ENCODE assay signal across 8 cellular contexts in genomic region chr3:9793161-9793781, GRCh38. TPM values are rescaled to one million over a fixed set of nuclear protein-coding genes. Genes with fewer than 3 reads are reported as not detected.
DNase-seq lines count a peak whose midpoint lies in the region; ATAC-seq and TF ChIP-seq lines count a peak whose summit lies in the region.

No MANE protein-coding gene starts in this region.

- WGBS in SK-N-SH (ENCODE audit: low lambda C conversion rate): 2% methylated on average over 17 of the region's 23 CpGs
- 2% methylated on average over 21 of the region's 23 CpGs for WGBS in mesenchymal stem cell

- peak; percentile 30 for DNase-seq in HCEC 1CT
- peak; percentile 35 for DNase-seq in SK-N-SH
- peak; percentile 75 for DNase-seq in mesenchymal stem cell
- DNase-seq in upper lobe of right lung: peak; percentile 73
- no peak for DNase-seq in OCI-M2 (lab: John Stamatoyannopoulos, UW; ENCODE audit: unreplicated experiment)
- DNase-seq in inferior parietal cortex (ENCODE audit: extremely low spot score): no peak

- peak overlapping the region; percentile 84 for H4K8ac ChIP-seq in mesenchymal stem cell (ENCODE audit: low read length)

- H2BK15ac ChIP-seq in mesenchymal stem cell (ENCODE audit: low read depth, poor library complexity, severe bottlenecking): peak overlapping the region; percentile 4

- peak overlapping the region; percentile 95 for H3K4me3 Mint-ChIP-seq in dendritic cell treated with granulocyte-macrophage colony-stimulating factor and Interleukin-4, amounts not matched to agents 40 ng/mL and 50 ng/mL, for 4 days

- H3K27me3 ChIP-seq in BLaER1 treated with 17β-estradiol and CSF1 and Interleukin-3, amounts not matched to agents 10 nM and 100 nM: no peaks in the 10 kb centered on the region
- H3K27me3 ChIP-seq in SK-N-SH (ENCODE audit: insufficient read depth) (no peaks in the 10 kb centered on the region), mesenchymal stem cell (ENCODE audit: control insufficient read depth in 1 of 2, insufficient read depth in 1 of 2, low read length in 2 of 2) (no peaks in the 10 kb centered on the region), upper lobe of right lung (no peaks in the 10 kb centered on the region)

- peak overlapping the region; percentile 93 to 99 (median 97) for H3K27ac ChIP-seq in BLaER1 treated with 17β-estradiol and CSF1 and Interleukin-3, amounts not matched to agents 10 nM and 100 nM
- peak overlapping the region; percentile 91 to 97 for H3K27ac ChIP-seq in SK-N-SH (ENCODE audit: low read depth in 2 of 2, low read length in 1 of 2)
- H3K27ac ChIP-seq in mesenchymal stem cell (ENCODE audit: low read length, poor library complexity, severe bottlenecking): peak overlapping the region; percentile 75
- peak overlapping the region; percentile 99 for H3K27ac ChIP-seq in upper lobe of right lung

- no peak for TF ChIP-seq RAD21 in SK-N-SH (IDR thresholded peaks at IDR 0.05; ENCODE audit: low read length)

- H3K9me2 ChIP-seq in SK-N-SH: no peaks in the 10 kb centered on the region

- H4K20me1 ChIP-seq in BLaER1 treated with 17β-estradiol and CSF1 and Interleukin-3, amounts not matched to agents 10 nM and 100 nM: peaks cover 45 to 49% (median 48%) of the 10 kb centered on the region in 11 experiments
- peaks cover 17% of the 10 kb centered on the region; the same call in 1 of the 2 replicates for H4K20me1 ChIP-seq in SK-N-SH (ENCODE audit: insufficient read depth)

- H3K9me3 ChIP-seq in BLaER1 treated with 17β-estradiol and CSF1 and Interleukin-3, amounts not matched to agents 10 nM and 100 nM (replicated peaks in 1 of 11): no peaks in the 10 kb centered on the region
- H3K9me3 ChIP-seq in SK-N-SH (no peaks in the 10 kb centered on the region), mesenchymal stem cell (ENCODE audit: control insufficient read depth, low read length) (no peaks in the 10 kb centered on the region), upper lobe of right lung (no peaks in the 10 kb centered on the region)

- H2BK5ac ChIP-seq in mesenchymal stem cell (ENCODE audit: low read depth, low read length, poor library complexity, severe bottlenecking): peak overlapping the region; percentile 86

- H3K4me1 Mint-ChIP-seq in dendritic cell treated with granulocyte-macrophage colony-stimulating factor and Interleukin-4, amounts not matched to agents 40 ng/mL and 50 ng/mL, for 4 days (ENCODE audit: low read depth): peaks cover 63% of the 10 kb centered on the region

- H3K79me1 ChIP-seq in mesenchymal stem cell (replicated peaks; ENCODE audit: low read length, poor library complexity, severe bottlenecking): peaks cover 20% of the 10 kb centered on the region

- H3K4me3 ChIP-seq in BLaER1 treated with 17β-estradiol and CSF1 and Interleukin-3, amounts not matched to agents 10 nM and 100 nM: peak overlapping the region; percentile 76 to 96 (median 86)
- H3K4me3 ChIP-seq in SK-N-SH (ENCODE audit: low read depth in 2 of 2, low read length in 1 of 2): peak overlapping the region; percentile 82 to 96
- peak overlapping the region; percentile 83 to 96 for H3K4me3 ChIP-seq in mesenchymal stem cell (ENCODE audit: insufficient read depth in 1 of 2, low read depth in 1 of 2, low read length in 2 of 2)
- H3K4me3 ChIP-seq in upper lobe of right lung: peak overlapping the region; percentile 100

- H2AK5ac ChIP-seq in mesenchymal stem cell (ENCODE audit: low read length, severe bottlenecking): peak overlapping the region; percentile 27

- H3K18ac ChIP-seq in mesenchymal stem cell (ENCODE audit: low read depth in 1 of 2, low read length in 2 of 2): peak overlapping the region; percentile 47 to 70

- ATAC-seq in upper lobe of right lung: peak; percentile 57

- POLR2A ChIA-PET in SK-N-SH (lab: Yijun Ruan, JAX): interaction anchor here (0.6 to 1.5 kb wide), 12 partner anchors 11 to 455 kb away, joined by 3 to 9 read pairs (median 4); partner anchors contain the start of genes CAMK1, CRELD1, EMC3 and MTMR14

- peak overlapping the region; percentile 91 to 100 (median 97) for H3K9ac ChIP-seq in BLaER1 treated with 17β-estradiol and CSF1 and Interleukin-3, amounts not matched to agents 10 nM and 100 nM
- peak overlapping the region; percentile 98 for H3K9ac ChIP-seq in SK-N-SH
- peak overlapping the region; percentile 99 for H3K9ac ChIP-seq in mesenchymal stem cell (ENCODE audit: low read length)

- H3K27ac Mint-ChIP-seq in dendritic cell treated with granulocyte-macrophage colony-stimulating factor and Interleukin-4, amounts not matched to agents 40 ng/mL and 50 ng/mL, for 4 days: peak overlapping the region; percentile 100

- no peak overlapping the region for H3K14ac ChIP-seq in mesenchymal stem cell (ENCODE audit: low read length in 2 of 2)

- no peak overlapping the region for H3K23ac ChIP-seq in mesenchymal stem cell (ENCODE audit: low read length in 2 of 2)

- peak overlapping the region; percentile 89 to 98 (median 93) for H3K4me2 ChIP-seq in BLaER1 treated with 17β-estradiol and CSF1 and Interleukin-3, amounts not matched to agents 10 nM and 100 nM
- H3K4me2 ChIP-seq in SK-N-SH: peak overlapping the region; percentile 83
- H3K4me2 ChIP-seq in mesenchymal stem cell (ENCODE audit: low read length, poor library complexity, severe bottlenecking): peak overlapping the region; percentile 65

- peak overlapping the region; percentile 72 for H4K91ac ChIP-seq in mesenchymal stem cell (ENCODE audit: low read length)

- H3K27me3 Mint-ChIP-seq in dendritic cell treated with granulocyte-macrophage colony-stimulating factor and Interleukin-4, amounts not matched to agents 40 ng/mL and 50 ng/mL, for 4 days: no peaks in the 10 kb centered on the region

- peaks cover 94% of the 10 kb centered on the region for H3K36me3 Mint-ChIP-seq in dendritic cell treated with granulocyte-macrophage colony-stimulating factor and Interleukin-4, amounts not matched to agents 40 ng/mL and 50 ng/mL, for 4 days (ENCODE audit: low read depth)

- no peaks in the 10 kb centered on the region for H3K9me3 Mint-ChIP-seq in dendritic cell treated with granulocyte-macrophage colony-stimulating factor and Interleukin-4, amounts not matched to agents 40 ng/mL and 50 ng/mL, for 4 days

- H2BK12ac ChIP-seq in mesenchymal stem cell (ENCODE audit: low read length in 2 of 2): no peak overlapping the region

- H2AFZ ChIP-seq in SK-N-SH (ENCODE audit: low read depth) (peak overlapping the region; percentile 3; the same call in 1 of the 2 replicates), mesenchymal stem cell (ENCODE audit: low read depth, low read length) (no peak overlapping the region)

- H2BK120ac ChIP-seq in mesenchymal stem cell (ENCODE audit: low read depth, low read length): peak overlapping the region; percentile 98

- intact Hi-C loops in dendritic cell treated with granulocyte-macrophage colony-stimulating factor and Interleukin-4, amounts not matched to agents 40 ng/mL and 50 ng/mL, for 4 days (cut with micrococcal nuclease): loop anchor here (2.0 kb wide), 1 partner anchor 42 kb away; no protein-coding TSS in a partner anchor
- intact Hi-C loops in upper lobe of right lung (cut with DNase I): no loop called here

- H3K4ac ChIP-seq in mesenchymal stem cell (ENCODE audit: low read depth in 1 of 2, low read length in 2 of 2): peak overlapping the region; percentile 61 to 72

- H3K79me2 ChIP-seq in SK-N-SH (ENCODE audit: insufficient read depth): peaks cover 76% of the 10 kb centered on the region

- TF ChIP-seq EP300 in SK-N-SH (IDR thresholded peaks at IDR 0.05; ENCODE audit: borderline replicate concordance in 1 of 2, low read depth in 1 of 2, low read length in 1 of 2): no peak

- TF ChIP-seq CTCF in SK-N-SH (IDR thresholded peaks at IDR 0.05) (no peak), upper lobe of right lung (IDR thresholded peaks at IDR 0.05) (no peak)

- CTCF ChIA-PET in SK-N-SH (lab: Yijun Ruan, JAX): interaction anchor here (0.6 to 1.6 kb wide), 3 partner anchors 15 to 536 kb away, joined by 3 to 6 read pairs (median 3); partner anchors contain the start of gene CRELD1

- H3K4me1 ChIP-seq in BLaER1 treated with 17β-estradiol and CSF1 and Interleukin-3, amounts not matched to agents 10 nM and 100 nM: peaks cover 34 to 59% (median 40%) of the 10 kb centered on the region in 10 experiments
- peaks cover 10 to 13% of the 10 kb centered on the region in 2 experiments; a peak in 1 of 4 replicates for H3K4me1 ChIP-seq in SK-N-SH (ENCODE audit: control insufficient read depth in 1 of 2, insufficient read depth in 2 of 2, low read depth in 1 of 2, low read length in 1 of 2)
- peaks cover 9% of the 10 kb centered on the region for H3K4me1 ChIP-seq in mesenchymal stem cell (ENCODE audit: control insufficient read depth, insufficient read depth, low read depth, low read length)
- peaks cover 33% of the 10 kb centered on the region for H3K4me1 ChIP-seq in upper lobe of right lung

- no peaks in the 10 kb centered on the region for H3F3A ChIP-seq in SK-N-SH (replicated peaks; ENCODE audit: insufficient read depth)

- peaks cover 45 to 69% (median 54%) of the 10 kb centered on the region in 11 experiments for H3K36me3 ChIP-seq in BLaER1 treated with 17β-estradiol and CSF1 and Interleukin-3, amounts not matched to agents 10 nM and 100 nM
- peaks cover 38 to 44% of the 10 kb centered on the region in 2 experiments for H3K36me3 ChIP-seq in SK-N-SH (replicated peaks in 1 of 2; ENCODE audit: control insufficient read depth in 1 of 2, insufficient read depth in 2 of 2, low read length in 1 of 2)
- H3K36me3 ChIP-seq in mesenchymal stem cell (ENCODE audit: control insufficient read depth in 1 of 2, insufficient read depth in 2 of 2, low read depth in 1 of 2, low read length in 2 of 2): peaks cover 31 to 53% of the 10 kb centered on the region in 2 experiments
- peaks cover 49% of the 10 kb centered on the region for H3K36me3 ChIP-seq in upper lobe of right lung

RNA-seq across cellular contexts. Expression of gene ARPC4, which starts 0.4 kb away (rescaled TPM):
- 220 and 233 TPM in 2 replicates for polyA plus RNA-seq in SK-N-SH (2012; rRNA removed)
- polyA plus RNA-seq in SK-N-SH (2012; cell fraction: cytosol; rRNA removed): 213 and 244 TPM in 2 replicates
- 74.3 and 105 TPM in 2 replicates for polyA plus RNA-seq in SK-N-SH (2012; cell fraction: nucleus; rRNA removed)
- 103 TPM for polyA plus RNA-seq in mesenchymal stem cell (2013, experiment 1 of 2)
- 101 TPM for polyA plus RNA-seq in mesenchymal stem cell (2013, experiment 2 of 2)
- total RNA-seq in upper lobe of right lung: 148 TPM

RNA-seq across cellular contexts. Expression of gene TADA3, which starts 1.0 kb away (rescaled TPM):
- polyA plus RNA-seq in SK-N-SH (2012; rRNA removed): 84.1 and 102 TPM in 2 replicates
- polyA plus RNA-seq in SK-N-SH (2012; cell fraction: cytosol; rRNA removed): 54.6 and 75.9 TPM in 2 replicates
- polyA plus RNA-seq in SK-N-SH (2012; cell fraction: nucleus; rRNA removed): 67.6 and 74.7 TPM in 2 replicates
- polyA plus RNA-seq in mesenchymal stem cell (2013, experiment 1 of 2): 53.4 TPM
- 54.2 TPM for polyA plus RNA-seq in mesenchymal stem cell (2013, experiment 2 of 2)
- 55.8 TPM for total RNA-seq in upper lobe of right lung

RNA-seq across cellular contexts. Expression of gene TTLL3, which starts 16.8 kb away (rescaled TPM):
- polyA plus RNA-seq in SK-N-SH (2012; rRNA removed): 41.6 and 51.9 TPM in 2 replicates
- polyA plus RNA-seq in SK-N-SH (2012; cell fraction: cytosol; rRNA removed): 7.6 and 9.3 TPM in 2 replicates
- 487 and 518 TPM in 2 replicates for polyA plus RNA-seq in SK-N-SH (2012; cell fraction: nucleus; rRNA removed)
- 16.1 TPM for polyA plus RNA-seq in mesenchymal stem cell (2013, experiment 1 of 2)
- polyA plus RNA-seq in mesenchymal stem cell (2013, experiment 2 of 2): 14.6 TPM
- 37.3 TPM for total RNA-seq in upper lobe of right lung

RNA-seq across cellular contexts. Expression of gene CAMK1, which starts 23.5 kb away (rescaled TPM):
- 44.9 and 47.1 TPM in 2 replicates for polyA plus RNA-seq in SK-N-SH (2012; rRNA removed)
- 30.5 and 35.8 TPM in 2 replicates for polyA plus RNA-seq in SK-N-SH (2012; cell fraction: cytosol; rRNA removed)
- polyA plus RNA-seq in SK-N-SH (2012; cell fraction: nucleus; rRNA removed): 39.3 and 46.4 TPM in 2 replicates
- polyA plus RNA-seq in mesenchymal stem cell (2013, experiment 1 of 2): 10.6 TPM
- polyA plus RNA-seq in mesenchymal stem cell (2013, experiment 2 of 2): 11.1 TPM
- 35.7 TPM for total RNA-seq in upper lobe of right lung

RNA-seq across cellular contexts. Expression of gene OGG1, which starts 43.5 kb away (rescaled TPM):
- 26.8 and 30.9 TPM in 2 replicates for polyA plus RNA-seq in SK-N-SH (2012; rRNA removed)
- 15.2 and 22.6 TPM in 2 replicates for polyA plus RNA-seq in SK-N-SH (2012; cell fraction: cytosol; rRNA removed)
- 48.8 and 49.9 TPM in 2 replicates for polyA plus RNA-seq in SK-N-SH (2012; cell fraction: nucleus; rRNA removed)
- polyA plus RNA-seq in mesenchymal stem cell (2013, experiment 1 of 2): 26.5 TPM
- 25.0 TPM for polyA plus RNA-seq in mesenchymal stem cell (2013, experiment 2 of 2)
- total RNA-seq in upper lobe of right lung: 17.2 TPM

Comparison
In these comparisons a context has a peak if more than half of its experiments do, and no peak if none do; other contexts are left out.
1. DNase-seq: peak in HCEC 1CT (single experiment), SK-N-SH (single experiment), mesenchymal stem cell (single experiment) and upper lobe of right lung (single experiment); none in OCI-M2 (single experiment) and inferior parietal cortex (single experiment).
2. Peak in every context shown above with its lines, with median percentiles within 50 percentile points of each other: H3K27ac ChIP-seq, H3K4me2 ChIP-seq, H3K4me3 ChIP-seq and H3K9ac ChIP-seq.